8 cellular contexts compared by ENCODE assay signal in genomic region chr5:40797273-40798011, GRCh38. TPM values are rescaled to one million over a fixed set of nuclear protein-coding genes. Genes with fewer than 3 reads are reported as not detected.
DNase-seq lines count a peak whose midpoint lies in the region; ATAC-seq and TF ChIP-seq lines count a peak whose summit lies in the region.

No MANE protein-coding gene starts in this region.

- H3K27me3 Mint-ChIP-seq in activated CD8-positive, alpha-beta T cell treated with anti-CD3 and anti-CD28 coated beads for 36 hours, result peaks cover 4% of the 10 kb centered on the region
- no peaks in the 10 kb centered on the region for H3K27me3 Mint-ChIP-seq in memory B cell

- ATAC-seq in GM19372 (IDR thresholded peaks at IDR 0.05; ENCODE audit: low read depth, unreplicated experiment) (peak; percentile 33), HG03469 (IDR thresholded peaks at IDR 0.05; ENCODE audit: unreplicated experiment) (peak; percentile 15), memory B cell (ENCODE audit: low read depth) (peak; percentile 28)
- ATAC-seq in activated CD8-positive, alpha-beta T cell treated with anti-CD3 and anti-CD28 coated beads for 36 hours, result peak; percentile 44

- POLR2A ChIA-PET in activated CD8-positive, alpha-beta T cell treated with anti-CD3 and anti-CD28 coated beads for 36 hours (lab: Charles Lee), result interaction anchor here (0.8 to 1.2 kb wide), 4 partner anchors 25 to 39 kb away, joined by 3 to 4 read pairs (median 3); partner anchors contain the start of gene RPL37

- no peaks in the 10 kb centered on the region for H3K9me3 Mint-ChIP-seq in activated CD8-positive, alpha-beta T cell treated with anti-CD3 and anti-CD28 coated beads for 36 hours
- no peaks in the 10 kb centered on the region for H3K9me3 Mint-ChIP-seq in memory B cell

- H3K27ac Mint-ChIP-seq in activated CD8-positive, alpha-beta T cell treated with anti-CD3 and anti-CD28 coated beads for 36 hours, result peak overlapping the region; percentile 84
- peak overlapping the region; percentile 93 for H3K27ac Mint-ChIP-seq in memory B cell

- peak; percentile 73 for DNase-seq in AML-193 (lab: John Stamatoyannopoulos, UW)
- peak; percentile 67 for DNase-seq in NCI-H774 (lab: John Stamatoyannopoulos, UW)
- DNase-seq in activated CD8-positive, alpha-beta T cell treated with anti-CD3 and anti-CD28 coated beads for 36 hours, result peak; percentile 85
- DNase-seq in effector CD4-positive, alpha-beta T cell, result peak; percentile 71
- DNase-seq in memory B cell (ENCODE audit: low spot score in 2 of 2), result peak; percentile 47 to 59
- DNase-seq in stimulated activated CD8-positive, alpha-beta memory T cell treated with anti-CD3 and anti-CD28 coated beads, Interleukin-12 subunit alpha, Interleukin-12 subunit beta, amount 100 ng/mL, for 1 hour (ENCODE audit: low read depth), result peak; percentile 55

- H3K36me3 Mint-ChIP-seq in activated CD8-positive, alpha-beta T cell treated with anti-CD3 and anti-CD28 coated beads for 36 hours (ENCODE audit: low read depth), result peaks cover 26% of the 10 kb centered on the region
- peaks cover 3% of the 10 kb centered on the region for H3K36me3 Mint-ChIP-seq in memory B cell

- peaks cover 42% of the 10 kb centered on the region for H3K4me1 Mint-ChIP-seq in activated CD8-positive, alpha-beta T cell treated with anti-CD3 and anti-CD28 coated beads for 36 hours (ENCODE audit: low read depth)
- peaks cover 27% of the 10 kb centered on the region for H3K4me1 Mint-ChIP-seq in memory B cell

- H3K4me3 Mint-ChIP-seq in activated CD8-positive, alpha-beta T cell treated with anti-CD3 and anti-CD28 coated beads for 36 hours, result peak overlapping the region; percentile 89
- H3K4me3 Mint-ChIP-seq in memory B cell, result peak overlapping the region; percentile 93

- TF ChIP-seq CTCF in activated CD8-positive, alpha-beta T cell treated with anti-CD3 and anti-CD28 coated beads for 36 hours (IDR thresholded peaks at IDR 0.05), result no peak

- intact Hi-C loops in activated CD8-positive, alpha-beta T cell treated with anti-CD3 and anti-CD28 coated beads for 36 hours (cut with micrococcal nuclease), result loop anchor here (2.0 kb wide), 1 partner anchor 43 kb away; the partner anchor contains the start of gene TTC33

- CTCF ChIA-PET in activated CD8-positive, alpha-beta T cell treated with anti-CD3 and anti-CD28 coated beads for 36 hours (lab: Charles Lee), result interaction anchor here (1.6 kb wide), 1 partner anchor 19 kb away, joined by 3 read pairs; no protein-coding TSS in a partner anchor

RNA-seq across cellular contexts. Expression of gene PRKAA1, which starts 0.7 kb away (rescaled TPM):
- total RNA-seq in activated CD8-positive, alpha-beta T cell treated with anti-CD3 and anti-CD28 coated beads for 36 hours, result 10 to 100 TPM; 33.8 to 35.2 TPM

RNA-seq across cellular contexts. Expression of gene RPL37, which starts 37.6 kb away (rescaled TPM):
- total RNA-seq in activated CD8-positive, alpha-beta T cell treated with anti-CD3 and anti-CD28 coated beads for 36 hours, result 1,000 to 10,000 TPM; 1,914 to 1,950 TPM

RNA-seq across cellular contexts. Expression of gene TTC33, which starts 41.7 kb away (rescaled TPM):
- 10 to 100 TPM; 21.4 to 21.5 TPM for total RNA-seq in activated CD8-positive, alpha-beta T cell treated with anti-CD3 and anti-CD28 coated beads for 36 hours

RNA-seq across cellular contexts. Expression of gene CARD6, which starts 43.7 kb away (rescaled TPM):
- 1 to 10 TPM; 1.2 to 1.4 TPM for total RNA-seq in activated CD8-positive, alpha-beta T cell treated with anti-CD3 and anti-CD28 coated beads for 36 hours

Comparison
In these comparisons a context has a peak if more than half of its experiments do, and no peak if none do; other contexts are left out.
1. Peak in every context shown above with its lines: DNase-seq and ATAC-seq.